ENCODE assay signal across 13 cellular contexts in genomic region chr9:27154923-27155322, GRCh38. TPM values are rescaled to one million over a fixed set of nuclear protein-coding genes. Genes with fewer than 3 reads are reported as not detected.
A peak's percentile ranks its signal among the peaks of the same experiment; 100 is the strongest.
DNase-seq lines count a peak whose midpoint lies in the region; ATAC-seq and TF ChIP-seq lines count a peak whose summit lies in the region.
"Had no signal": no experiment of that assay in that cellular context is flagged by ENCODE, and none has a peak within 500 bp of the region (broad histone marks: within the 10 kb centered on the region; RNA-seq: fewer than 3 reads in every experiment).

No MANE protein-coding gene starts in this region.

- no peaks in the 10 kb centered on the region for H3K36me3 ChIP-seq in osteoblast (ENCODE audit: insufficient read depth, low read length)
- H3K36me3 ChIP-seq: uterus had no signal

- peak overlapping the region; percentile 43; the same call in 1 of the 2 replicates for H3K27ac ChIP-seq in RWPE1
- H3K27ac ChIP-seq in osteoblast (ENCODE audit: low read depth, low read length) = peak overlapping the region; percentile 75
- H3K27ac ChIP-seq: uterus had no signal

- no peaks in the 10 kb centered on the region for H3K27me3 ChIP-seq in osteoblast (ENCODE audit: insufficient read depth, low read length)
- H3K27me3 ChIP-seq: uterus had no signal

- peak overlapping the region; percentile 43 for H2AFZ ChIP-seq in osteoblast (ENCODE audit: low read length)

- no peak overlapping the region for H3K4me3 Mint-ChIP-seq in effector memory CD8-positive, alpha-beta T cell

- TF ChIP-seq CTCF in RWPE1 (conservative IDR thresholded peaks at IDR 0.05; ENCODE audit: low read depth) = no peak
- no peak for TF ChIP-seq CTCF in osteoblast (IDR thresholded peaks at IDR 0.05; ENCODE audit: extremely low read depth, low read depth, low read length)

- H3K4me2 ChIP-seq in osteoblast (ENCODE audit: insufficient read depth, low read length) = peak overlapping the region; percentile 70

- peaks cover 50% of the 10 kb centered on the region for H3K4me1 ChIP-seq in osteoblast (ENCODE audit: insufficient read depth, low read length)
- H3K4me1 ChIP-seq: uterus had no signal

- ATAC-seq in effector memory CD8-positive, alpha-beta T cell (replicated peaks) = no peak
- ATAC-seq in GM19463 (IDR thresholded peaks at IDR 0.05; ENCODE audit: unreplicated experiment) (no peak), GM18858 (IDR thresholded peaks at IDR 0.05; ENCODE audit: unreplicated experiment) (no peak)
- ATAC-seq: Panc1 had no signal

- no peaks in the 10 kb centered on the region for H3K36me3 Mint-ChIP-seq in effector memory CD8-positive, alpha-beta T cell (ENCODE audit: insufficient read depth)

- no peaks in the 10 kb centered on the region for H3K4me1 Mint-ChIP-seq in effector memory CD8-positive, alpha-beta T cell (ENCODE audit: low read depth in 2 of 2)

- H3K27me3 Mint-ChIP-seq in effector memory CD8-positive, alpha-beta T cell = no peaks in the 10 kb centered on the region

- no peaks in the 10 kb centered on the region for H3K9me3 Mint-ChIP-seq in effector memory CD8-positive, alpha-beta T cell

- no peaks in the 10 kb centered on the region for H3K9me3 ChIP-seq in osteoblast (ENCODE audit: low read depth, low read length)
- H3K9me3 ChIP-seq: uterus had no signal

- DNase-seq in ELR (ENCODE audit: low read depth) (peak; percentile 73), RWPE1 (ENCODE audit: low spot score) (peak; percentile 46), fibroblast of gingiva (ENCODE audit: low read depth) (peak; percentile 8), osteoblast (ENCODE audit: insufficient read length, low spot score, missing footprints) (peak; percentile 92), putamen (ENCODE audit: low spot score) (no peak)
- no peak for DNase-seq in effector memory CD8-positive, alpha-beta T cell
- DNase-seq: activated CD4-positive, alpha-beta T cell treated with anti-CD3 and anti-CD28 coated beads for 1 hour; activated naive CD4-positive, alpha-beta T cell treated with anti-CD3 and anti-CD28 coated beads, Interleukin-2, amount 50 U/mL, for 16 hours; stimulated activated CD4-positive, alpha-beta T cell treated with anti-CD3 and anti-CD28 coated beads, Interleukin-1b, Interleukin-23, amount 100 ng/mL, for 48 hours; uterus had no signal

- no peak overlapping the region for H3K27ac Mint-ChIP-seq in effector memory CD8-positive, alpha-beta T cell

- POLR2A ChIA-PET in RWPE1 (lab: Yijun Ruan, JAX; ENCODE audit: low non-redundant PET) = no interaction called here

- no peaks in the 10 kb centered on the region for H4K20me1 ChIP-seq in osteoblast (ENCODE audit: insufficient read depth, low read length)

- CTCF ChIA-PET in RWPE1 (lab: Yijun Ruan, JAX) = no interaction called here

- no peaks in the 10 kb centered on the region for H3K79me2 ChIP-seq in osteoblast (ENCODE audit: insufficient read depth, low read length)

- H3K4me3 ChIP-seq in osteoblast (ENCODE audit: insufficient read depth, low read length) = no peak overlapping the region
- H3K4me3 ChIP-seq: uterus had no signal

RNA-seq across cellular contexts. Expression of gene TEK, which starts 45.9 kb away (rescaled TPM):
- 4.1 and 8.3 TPM in 2 replicates for total RNA-seq in osteoblast

Comparison
In these comparisons a context has a peak if more than half of its experiments do, and no peak if none do; other contexts are left out.
1. DNase-seq: peak in ELR (single experiment), RWPE1 (single experiment), fibroblast of gingiva (single experiment) and osteoblast (single experiment); none in effector memory CD8-positive, alpha-beta T cell (0 of 3) and putamen (single experiment).